ENCODE assay signal across 8 cellular contexts in the genomic region with DNA sequence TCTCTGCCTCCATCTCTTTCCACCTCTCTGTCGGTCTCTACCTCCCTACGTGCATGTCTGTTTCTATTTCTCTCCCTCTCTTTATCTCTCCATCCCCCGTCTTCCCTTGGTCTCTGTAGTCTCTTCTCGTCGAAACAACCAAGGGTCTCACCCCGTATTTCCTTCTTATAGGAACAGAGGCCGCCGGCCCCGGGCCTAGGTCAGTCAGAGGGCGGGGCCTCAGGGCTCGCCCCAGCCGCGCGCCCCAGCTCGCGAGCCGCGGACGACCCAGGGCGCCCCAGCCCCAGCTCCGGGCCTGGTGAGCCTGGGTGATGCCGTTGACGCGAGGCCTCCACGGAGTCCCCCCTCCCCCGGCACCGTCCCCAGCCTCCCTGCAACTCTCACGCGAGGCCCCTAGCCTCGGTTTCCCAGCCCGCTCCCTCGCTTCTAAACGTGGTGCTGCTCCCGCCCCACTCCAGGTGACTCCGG. TPM values are rescaled to one million over a fixed set of nuclear protein-coding genes. Genes with fewer than 3 reads are reported as not detected.
DNase-seq lines count a peak whose midpoint lies in the region; ATAC-seq and TF ChIP-seq lines count a peak whose summit lies in the region.

No MANE protein-coding gene starts in this region.

- no peaks in the 10 kb centered on the region for H3K27me3 ChIP-seq in right atrium auricular region

- H3K4me1 ChIP-seq in right atrium auricular region, result no peaks in the 10 kb centered on the region

- no peaks in the 10 kb centered on the region for H3K27me3 Mint-ChIP-seq in activated T-helper 1 cell treated with anti-CD3 and anti-CD28 coated beads, Interleukin-12 subunit alpha, Interleukin-12 subunit beta, Interleukin-2, Interleukin-4 antibody, amounts not matched to agents 30 ng/mL and 10 ng/mL and 1 ng/mL, durations not matched to agents 14 hours and 24 hours and 36 hours (ENCODE audit: insufficient read depth)

- peak overlapping the region; percentile 56 to 66 for H3K4me3 ChIP-seq in right atrium auricular region
- H3K4me3 ChIP-seq in skeletal muscle cell (ENCODE audit: low read depth, low read length), result peak overlapping the region; percentile 55

- TF ChIP-seq CTCF in right atrium auricular region (IDR thresholded peaks at IDR 0.05), result no peak

- peaks cover 5% of the 10 kb centered on the region for H3K36me3 Mint-ChIP-seq in activated T-helper 1 cell treated with anti-CD3 and anti-CD28 coated beads, Interleukin-12 subunit alpha, Interleukin-12 subunit beta, Interleukin-2, Interleukin-4 antibody, amounts not matched to agents 30 ng/mL and 10 ng/mL and 1 ng/mL, durations not matched to agents 14 hours and 24 hours and 36 hours (ENCODE audit: low read depth)

- no peaks in the 10 kb centered on the region for H3K36me3 ChIP-seq in right atrium auricular region

- peak overlapping the region; percentile 84 for H3K27ac Mint-ChIP-seq in activated T-helper 1 cell treated with anti-CD3 and anti-CD28 coated beads, Interleukin-12 subunit alpha, Interleukin-12 subunit beta, Interleukin-2, Interleukin-4 antibody, amounts not matched to agents 30 ng/mL and 10 ng/mL and 1 ng/mL, durations not matched to agents 14 hours and 24 hours and 36 hours

- no peaks in the 10 kb centered on the region for H3K9me3 Mint-ChIP-seq in activated T-helper 1 cell treated with anti-CD3 and anti-CD28 coated beads, Interleukin-12 subunit alpha, Interleukin-12 subunit beta, Interleukin-2, Interleukin-4 antibody, amounts not matched to agents 30 ng/mL and 10 ng/mL and 1 ng/mL, durations not matched to agents 14 hours and 24 hours and 36 hours

- no peaks in the 10 kb centered on the region for H3K9me3 ChIP-seq in right atrium auricular region

- intact Hi-C loops in activated T-helper 1 cell treated with anti-CD3 and anti-CD28 coated beads, Interleukin-12 subunit alpha, Interleukin-12 subunit beta, Interleukin-2, Interleukin-4 antibody, amounts not matched to agents 30 ng/mL and 10 ng/mL and 1 ng/mL, durations not matched to agents 14 hours and 24 hours and 36 hours (cut with micrococcal nuclease), result loop anchor here (1.0 to 10.0 kb wide), 8 partner anchors 21 to 374 kb away; a partner anchor contains a TSS

- peak overlapping the region; percentile 69 to 72 for H3K27ac ChIP-seq in right atrium auricular region

- DNase-seq in AG20443 (ENCODE audit: low spot score), result peak; percentile 13
- no peak for DNase-seq in activated T-helper 1 cell treated with anti-CD3 and anti-CD28 coated beads, Interleukin-12 subunit alpha, Interleukin-12 subunit beta, Interleukin-2, Interleukin-4 antibody, amounts not matched to agents 30 ng/mL and 10 ng/mL and 1 ng/mL, durations not matched to agents 14 hours and 24 hours and 36 hours (ENCODE audit: low spot score)
- DNase-seq in right atrium auricular region (ENCODE audit: low spot score), result no peak
- no peak for DNase-seq in skeletal muscle cell (ENCODE audit: low read depth)

- H3K4me1 Mint-ChIP-seq in activated T-helper 1 cell treated with anti-CD3 and anti-CD28 coated beads, Interleukin-12 subunit alpha, Interleukin-12 subunit beta, Interleukin-2, Interleukin-4 antibody, amounts not matched to agents 30 ng/mL and 10 ng/mL and 1 ng/mL, durations not matched to agents 14 hours and 24 hours and 36 hours (ENCODE audit: low read depth), result peaks cover 11% of the 10 kb centered on the region

- ATAC-seq in GM18909 (IDR thresholded peaks at IDR 0.05; ENCODE audit: poor library complexity, unreplicated experiment), result peak; percentile 47
- peak; percentile 27 for ATAC-seq in HG03135 (IDR thresholded peaks at IDR 0.05; ENCODE audit: unreplicated experiment)
- ATAC-seq in GM18861 (IDR thresholded peaks at IDR 0.05; ENCODE audit: unreplicated experiment), result no peak
- no peak for ATAC-seq in HG03097 (IDR thresholded peaks at IDR 0.05; ENCODE audit: low FRiP score, unreplicated experiment)

- peak overlapping the region; percentile 95 for H3K4me3 Mint-ChIP-seq in activated T-helper 1 cell treated with anti-CD3 and anti-CD28 coated beads, Interleukin-12 subunit alpha, Interleukin-12 subunit beta, Interleukin-2, Interleukin-4 antibody, amounts not matched to agents 30 ng/mL and 10 ng/mL and 1 ng/mL, durations not matched to agents 14 hours and 24 hours and 36 hours

RNA-seq across cellular contexts. Expression of a gene that starts 6.6 kb away (rescaled TPM):
- 72.2 and 72.3 TPM in 2 replicates for total RNA-seq in activated T-helper 1 cell treated with anti-CD3 and anti-CD28 coated beads, Interleukin-12 subunit alpha, Interleukin-12 subunit beta, Interleukin-2, Interleukin-4 antibody, amounts not matched to agents 30 ng/mL and 10 ng/mL and 1 ng/mL, durations not matched to agents 14 hours and 24 hours and 36 hours
- total RNA-seq in right atrium auricular region, result 10 to 100 TPM; 49.2 to 56.5 TPM

RNA-seq across cellular contexts. Expression of a gene that starts 6.8 kb away (rescaled TPM):
- total RNA-seq in activated T-helper 1 cell treated with anti-CD3 and anti-CD28 coated beads, Interleukin-12 subunit alpha, Interleukin-12 subunit beta, Interleukin-2, Interleukin-4 antibody, amounts not matched to agents 30 ng/mL and 10 ng/mL and 1 ng/mL, durations not matched to agents 14 hours and 24 hours and 36 hours, result 112 and 119 TPM in 2 replicates
- total RNA-seq in right atrium auricular region, result 10 to 100 TPM; 44.4 to 66.7 TPM

RNA-seq across cellular contexts. Expression of a gene that starts 20.5 kb away (rescaled TPM):
- 24.9 and 26.5 TPM in 2 replicates for total RNA-seq in activated T-helper 1 cell treated with anti-CD3 and anti-CD28 coated beads, Interleukin-12 subunit alpha, Interleukin-12 subunit beta, Interleukin-2, Interleukin-4 antibody, amounts not matched to agents 30 ng/mL and 10 ng/mL and 1 ng/mL, durations not matched to agents 14 hours and 24 hours and 36 hours
- total RNA-seq in right atrium auricular region, result 10 to 100 TPM; 16.8 to 18.8 TPM

RNA-seq across cellular contexts. Expression of a gene that starts 27.9 kb away (rescaled TPM):
- total RNA-seq in activated T-helper 1 cell treated with anti-CD3 and anti-CD28 coated beads, Interleukin-12 subunit alpha, Interleukin-12 subunit beta, Interleukin-2, Interleukin-4 antibody, amounts not matched to agents 30 ng/mL and 10 ng/mL and 1 ng/mL, durations not matched to agents 14 hours and 24 hours and 36 hours, result 475 and 478 TPM in 2 replicates
- total RNA-seq in right atrium auricular region, result 1 to 10 TPM; 5.4 to 9.1 TPM

RNA-seq across cellular contexts. Expression of a gene that starts 55.6 kb away (rescaled TPM):
- total RNA-seq in activated T-helper 1 cell treated with anti-CD3 and anti-CD28 coated beads, Interleukin-12 subunit alpha, Interleukin-12 subunit beta, Interleukin-2, Interleukin-4 antibody, amounts not matched to agents 30 ng/mL and 10 ng/mL and 1 ng/mL, durations not matched to agents 14 hours and 24 hours and 36 hours, result 0.36 and 0.42 TPM in 2 replicates
- total RNA-seq in right atrium auricular region, result 10 to 100 TPM in 1 of 2 donors, 1 to 10 TPM in 1; 4.3 to 12.5 TPM

Comparison
In these comparisons a context has a peak if more than half of its experiments do, and no peak if none do; other contexts are left out.
1. ATAC-seq: peak in GM18909 (single experiment) and HG03135 (single experiment); none in GM18861 (single experiment) and HG03097 (single experiment).